ENCODE assay signal across 8 cellular contexts in the genomic region with DNA sequence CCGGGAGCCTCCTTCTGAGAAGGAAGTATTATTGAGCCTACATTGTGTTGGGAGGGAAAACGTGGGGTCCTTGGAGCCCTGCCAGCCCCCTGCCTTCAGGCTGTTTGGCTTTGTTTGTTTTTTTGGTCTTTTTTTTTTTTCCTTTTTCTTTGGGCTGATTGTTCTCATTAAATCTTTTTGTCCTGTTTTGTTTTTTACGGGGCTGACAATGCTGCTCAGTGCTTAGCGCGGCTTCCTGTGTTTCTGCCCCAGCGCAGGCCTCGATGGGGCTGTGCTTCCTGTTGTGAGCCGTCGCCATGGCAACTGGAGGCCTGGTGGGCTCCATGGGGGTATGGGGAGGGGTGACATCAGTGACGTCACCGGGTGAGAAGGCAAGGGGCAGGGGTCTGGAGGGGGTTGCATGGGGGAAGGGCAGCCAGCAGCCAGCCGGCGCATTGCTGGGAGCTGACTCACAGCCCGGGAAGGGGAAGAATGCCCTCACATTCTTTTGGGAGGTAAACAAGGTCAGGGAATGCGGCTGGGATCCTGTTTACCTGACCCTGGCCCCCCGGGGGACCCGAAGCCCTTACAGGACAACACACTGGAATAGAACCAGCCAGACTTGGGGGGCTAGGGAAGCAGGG. TPM values are rescaled to one million over a fixed set of nuclear protein-coding genes. Genes with fewer than 3 reads are reported as not detected.
DNase-seq lines count a peak whose midpoint lies in the region; ATAC-seq and TF ChIP-seq lines count a peak whose summit lies in the region.

No MANE protein-coding gene starts in this region.

- peak overlapping the region; percentile 94 for H3K27ac Mint-ChIP-seq in CD8-positive, alpha-beta T cell
- H3K27ac Mint-ChIP-seq in stimulated activated effector memory CD8-positive, alpha-beta T cell treated with anti-CD3 and anti-CD28 coated beads, Interleukin-12 subunit alpha, Interleukin-12 subunit beta, amount 100 ng/mL, for 72 hours: peak overlapping the region; percentile 71

- H3K27me3 ChIP-seq in CD8-positive, alpha-beta T cell (ENCODE audit: insufficient read depth, low read length): no peaks in the 10 kb centered on the region
- H3K27me3 ChIP-seq in MG63: no peaks in the 10 kb centered on the region
- H3K27me3 ChIP-seq in mucosa of stomach (ENCODE audit: control insufficient read depth, insufficient read depth, low read length): peaks cover 9% of the 10 kb centered on the region

- TF ChIP-seq CTCF in CD8-positive, alpha-beta T cell (IDR thresholded peaks at IDR 0.05): no peak
- TF ChIP-seq CTCF in epithelial cell of esophagus (IDR thresholded peaks at IDR 0.05; ENCODE audit: insufficient read depth, low read depth, low read length, missing control alignments): no peak

- peaks cover 64% of the 10 kb centered on the region for H3K4me1 ChIP-seq in CD8-positive, alpha-beta T cell (ENCODE audit: insufficient read depth, low read length)
- H3K4me1 ChIP-seq in mucosa of stomach (ENCODE audit: control insufficient read depth, insufficient read depth, low read length): peaks cover 37% of the 10 kb centered on the region

- no peaks in the 10 kb centered on the region for H3K9me3 ChIP-seq in CD8-positive, alpha-beta T cell (ENCODE audit: low read length)
- no peaks in the 10 kb centered on the region for H3K9me3 ChIP-seq in MG63
- no peaks in the 10 kb centered on the region for H3K9me3 ChIP-seq in mucosa of stomach (ENCODE audit: control insufficient read depth, low read length)

- POLR2A ChIA-PET in CD8-positive, alpha-beta T cell (lab: Charles Lee): interaction anchor here (0.7 to 12.5 kb wide), 19 partner anchors 9 to 561 kb away, joined by 3 to 160 read pairs (median 3); partner anchors contain the start of genes CBX7, PDGFB and RPL3

- peak; percentile 68 to 92 (median 86) for DNase-seq in CD8-positive, alpha-beta T cell
- DNase-seq in MG63 (peak; percentile 72), activated T-cell treated with anti-CD3 and anti-CD28 coated beads for 4 hours (peak; percentile 38), epithelial cell of esophagus (ENCODE audit: low read depth) (peak; percentile 62), DMS 273 treated with DMSO at 0.1 percent for 48 hours (lab: John Stamatoyannopoulos, UW) (no peak)
- DNase-seq in stimulated activated effector memory CD8-positive, alpha-beta T cell treated with anti-CD3 and anti-CD28 coated beads, Interleukin-12 subunit alpha, Interleukin-12 subunit beta, amount 100 ng/mL, for 72 hours (ENCODE audit: low spot score in 2 of 2): peak in 1 of 2 donors; percentile 65

- peak overlapping the region; percentile 36 for H3K4me3 ChIP-seq in CD8-positive, alpha-beta T cell (ENCODE audit: low read depth, low read length)
- H3K4me3 ChIP-seq in MG63 (no peak overlapping the region), epithelial cell of esophagus (ENCODE audit: low read length) (no peak overlapping the region), mucosa of stomach (ENCODE audit: low read length) (no peak overlapping the region)

- peak overlapping the region; percentile 16 for H3K9ac ChIP-seq in mucosa of stomach (ENCODE audit: low read length)

- intact Hi-C loops in CD8-positive, alpha-beta T cell (cut with DNase I, micrococcal nuclease): loop anchor here (5.0 kb wide), 3 partner anchors 33 to 353 kb away; no protein-coding TSS in a partner anchor

- H3K27ac ChIP-seq in CD8-positive, alpha-beta T cell (ENCODE audit: low read depth, low read length): peak overlapping the region; percentile 76

- CTCF ChIA-PET in CD8-positive, alpha-beta T cell (lab: Charles Lee): interaction anchor here (1.2 to 18.7 kb wide), 4 partner anchors 17 to 354 kb away, joined by 3 to 386 read pairs (median 76); partner anchors contain the start of gene RPL3

- H3K9me3 Mint-ChIP-seq in CD8-positive, alpha-beta T cell: no peaks in the 10 kb centered on the region
- H3K9me3 Mint-ChIP-seq in stimulated activated effector memory CD8-positive, alpha-beta T cell treated with anti-CD3 and anti-CD28 coated beads, Interleukin-12 subunit alpha, Interleukin-12 subunit beta, amount 100 ng/mL, for 72 hours: no peaks in the 10 kb centered on the region

- ATAC-seq in CD8-positive, alpha-beta T cell: peak; percentile 63
- peak; percentile 46 for ATAC-seq in stimulated activated effector memory CD8-positive, alpha-beta T cell treated with anti-CD3 and anti-CD28 coated beads, Interleukin-12 subunit alpha, Interleukin-12 subunit beta, amount 100 ng/mL, for 72 hours
- ATAC-seq in GM18511 (IDR thresholded peaks at IDR 0.05; ENCODE audit: unreplicated experiment): no peak

- H3K4me3 Mint-ChIP-seq in CD8-positive, alpha-beta T cell: peak overlapping the region; percentile 64
- H3K4me3 Mint-ChIP-seq in stimulated activated effector memory CD8-positive, alpha-beta T cell treated with anti-CD3 and anti-CD28 coated beads, Interleukin-12 subunit alpha, Interleukin-12 subunit beta, amount 100 ng/mL, for 72 hours: peak overlapping the region; percentile 60

- no peaks in the 10 kb centered on the region for H3K27me3 Mint-ChIP-seq in CD8-positive, alpha-beta T cell (ENCODE audit: low read depth)

- peaks cover 64% of the 10 kb centered on the region for H3K4me1 Mint-ChIP-seq in CD8-positive, alpha-beta T cell (ENCODE audit: low read depth)
- H3K4me1 Mint-ChIP-seq in stimulated activated effector memory CD8-positive, alpha-beta T cell treated with anti-CD3 and anti-CD28 coated beads, Interleukin-12 subunit alpha, Interleukin-12 subunit beta, amount 100 ng/mL, for 72 hours: peaks cover 73% of the 10 kb centered on the region

- H3K36me3 ChIP-seq in CD8-positive, alpha-beta T cell (ENCODE audit: insufficient read depth, low read length): no peaks in the 10 kb centered on the region
- H3K36me3 ChIP-seq in MG63: no peaks in the 10 kb centered on the region
- H3K36me3 ChIP-seq in mucosa of stomach (ENCODE audit: control insufficient read depth, insufficient read depth, low read length): no peaks in the 10 kb centered on the region

- H3K36me3 Mint-ChIP-seq in CD8-positive, alpha-beta T cell: no peaks in the 10 kb centered on the region
- peaks cover 7% of the 10 kb centered on the region for H3K36me3 Mint-ChIP-seq in stimulated activated effector memory CD8-positive, alpha-beta T cell treated with anti-CD3 and anti-CD28 coated beads, Interleukin-12 subunit alpha, Interleukin-12 subunit beta, amount 100 ng/mL, for 72 hours

RNA-seq across cellular contexts. Expression of gene CBX7, which starts 22.1 kb away (rescaled TPM):
- total RNA-seq in CD8-positive, alpha-beta T cell: 10 to 100 TPM; 34.2 to 37.2 TPM
- total RNA-seq in MG63 (2014; rRNA removed; shearing (Covaris generic); ENCODE audit: low replicate concordance): 7.9 and 13.6 TPM in 2 replicates
